ENCODE assay signal across 22 cellular contexts in genomic region chr14:69755784-69756183, GRCh38. TPM values are rescaled to one million over a fixed set of nuclear protein-coding genes. Genes with fewer than 3 reads are reported as not detected.
DNase-seq lines count a peak whose midpoint lies in the region; ATAC-seq, FAIRE-seq and TF ChIP-seq lines count a peak whose summit lies in the region.
"Had no signal": no experiment of that assay in that cellular context is flagged by ENCODE, and none has a peak within 500 bp of the region (broad histone marks: within the 10 kb centered on the region; RNA-seq: fewer than 3 reads in every experiment).

No MANE protein-coding gene starts in this region.

- ATAC-seq in CD8-positive, alpha-beta T cell, result no peak
- ATAC-seq in GM18520 (IDR thresholded peaks at IDR 0.05; ENCODE audit: unreplicated experiment), result no peak
- ATAC-seq: Right ventricle myocardium inferior had no signal

- no peaks in the 10 kb centered on the region for H3K27me3 ChIP-seq in CD8-positive, alpha-beta T cell (ENCODE audit: insufficient read depth, low read length)
- H3K27me3 ChIP-seq in Karpas-422 (ENCODE audit: low read length), result no peaks in the 10 kb centered on the region
- no peaks in the 10 kb centered on the region for H3K27me3 ChIP-seq in muscle layer of duodenum (ENCODE audit: low read depth, low read length)
- H3K27me3 ChIP-seq in GM23248 (replicated peaks; ENCODE audit: insufficient read depth), result no peaks in the 10 kb centered on the region
- H3K27me3 ChIP-seq: breast epithelium, heart right ventricle, testis had no signal

- H3K4me3 ChIP-seq in CD8-positive, alpha-beta T cell (ENCODE audit: low read depth, low read length), result no peak overlapping the region
- H3K4me3 ChIP-seq in Karpas-422 (ENCODE audit: low read length) (no peak overlapping the region), muscle layer of duodenum (ENCODE audit: low read depth in 1 of 2, low read length in 2 of 2) (no peak overlapping the region), GM23248 (no peak overlapping the region), lower leg skin (ENCODE audit: low read depth, poor library complexity, severe bottlenecking) (no peak overlapping the region)
- H3K4me3 ChIP-seq: breast epithelium, dorsolateral prefrontal cortex, heart right ventricle, testis had no signal

- intact Hi-C loops in CD8-positive, alpha-beta T cell (cut with DNase I, micrococcal nuclease), result no loop called here
- intact Hi-C loops in lower leg skin (cut with DNase I; ENCODE audit: low total_unique reads), result no loop called here

- no peak for TF ChIP-seq POLR2A in lower leg skin (IDR thresholded peaks at IDR 0.05)

- CTCF ChIA-PET in CD8-positive, alpha-beta T cell (lab: Charles Lee), result interaction anchor here (0.9 to 1.9 kb wide), 3 partner anchors 10 to 29 kb away, joined by 3 to 5 read pairs (median 3); no protein-coding TSS in a partner anchor

- WGBS in GM23248 (ENCODE audit: low coverage in 1 of 2, low lambda C conversion rate in 2 of 2, missing lambda C conversion rate in 2 of 2), 2 experiments, result 12 to 14% methylated on average over 2 of the region's 2 CpGs
- 63 to 70% methylated on average over 2 of the region's 2 CpGs for WGBS in lower leg skin, 2 donors

- H3K36me3 Mint-ChIP-seq in CD8-positive, alpha-beta T cell, result no peaks in the 10 kb centered on the region
- H3K36me3 Mint-ChIP-seq: activated naive CD8-positive, alpha-beta T cell had no signal

- H3K9me3 Mint-ChIP-seq in CD8-positive, alpha-beta T cell, result no peaks in the 10 kb centered on the region

- H3K4me1 ChIP-seq in CD8-positive, alpha-beta T cell (ENCODE audit: insufficient read depth, low read length), result peaks cover 14% of the 10 kb centered on the region
- H3K4me1 ChIP-seq in Karpas-422 (ENCODE audit: low read length) (peaks cover 10% of the 10 kb centered on the region), muscle layer of duodenum (ENCODE audit: control insufficient read depth in 1 of 2, insufficient read depth in 2 of 2, low read length in 2 of 2) (no peaks in the 10 kb centered on the region), GM23248 (ENCODE audit: insufficient read depth) (no peaks in the 10 kb centered on the region)
- H3K4me1 ChIP-seq: breast epithelium, testis had no signal

- in situ Hi-C loops in GM23248 (cut with MboI), result no loop called here

- H3K4me2 ChIP-seq in Karpas-422 (ENCODE audit: low read depth, low read length, poor library complexity, severe bottlenecking) (no peak overlapping the region), GM23248 (ENCODE audit: unreplicated experiment) (no peak overlapping the region)

- H3K4me3 Mint-ChIP-seq in CD8-positive, alpha-beta T cell, result no peak overlapping the region
- H3K4me3 Mint-ChIP-seq: activated naive CD8-positive, alpha-beta T cell had no signal

- no peaks in the 10 kb centered on the region for H3K9me3 ChIP-seq in CD8-positive, alpha-beta T cell (ENCODE audit: low read length)
- no peaks in the 10 kb centered on the region for H3K9me3 ChIP-seq in Karpas-422 (ENCODE audit: low read length)
- H3K9me3 ChIP-seq in muscle layer of duodenum (ENCODE audit: control insufficient read depth in 1 of 2, low read length in 2 of 2), result no peaks in the 10 kb centered on the region
- H3K9me3 ChIP-seq in GM23248 (ENCODE audit: low read depth), result no peaks in the 10 kb centered on the region
- H3K9me3 ChIP-seq: breast epithelium, heart right ventricle, testis had no signal

- H3K79me2 ChIP-seq in Karpas-422 (ENCODE audit: low read length) (no peaks in the 10 kb centered on the region), GM23248 (ENCODE audit: insufficient read depth) (no peaks in the 10 kb centered on the region)

- no peak for TF ChIP-seq CTCF in CD8-positive, alpha-beta T cell (IDR thresholded peaks at IDR 0.05)
- TF ChIP-seq CTCF in lower leg skin (IDR thresholded peaks at IDR 0.05), result no peak

- no peaks in the 10 kb centered on the region for H3F3A ChIP-seq in GM23248 (ENCODE audit: insufficient read depth)

- FAIRE-seq in colon (lab: Jason Lieb, UNC), result peak; percentile 57

- peaks cover 14% of the 10 kb centered on the region for H3K4me1 Mint-ChIP-seq in CD8-positive, alpha-beta T cell (ENCODE audit: low read depth)

- DNase-seq in CD8-positive, alpha-beta T cell, result no peak
- DNase-seq in Karpas-422 (no peak), GM23248 (no peak), lower leg skin (ENCODE audit: low spot score in 2 of 2) (no peak), activated gamma-delta T cell (lab: John Stamatoyannopoulos, UW) (no peak)
- DNase-seq: activated CD4-positive, CD25-positive, alpha-beta regulatory T cell treated with anti-CD3 and anti-CD28 coated beads, Interleukin-2, amount 50 U/mL, for 72 hours; activated T-cell treated with anti-CD3 and anti-CD28 coated beads, Interleukin-2, amount 50 U/mL, for 1 hour; dorsolateral prefrontal cortex; heart right ventricle; islet precursor cell; mesenchymal stem cell; NCI-H187; NCI-H446 treated with DMSO at 0.1 percent for 48 hours; occipital lobe; stimulated activated CD4-positive, alpha-beta T cell treated with anti-CD3 and anti-CD28 coated beads, Interleukin-4, amount 100 ng/mL, for 4 hours; testis had no signal

- H3K36me3 ChIP-seq in CD8-positive, alpha-beta T cell (ENCODE audit: insufficient read depth, low read length), result no peaks in the 10 kb centered on the region
- no peaks in the 10 kb centered on the region for H3K36me3 ChIP-seq in Karpas-422 (ENCODE audit: insufficient read depth, low read length)
- no peaks in the 10 kb centered on the region for H3K36me3 ChIP-seq in muscle layer of duodenum (ENCODE audit: control insufficient read depth in 1 of 2, insufficient read depth in 2 of 2, low read length in 2 of 2)
- no peaks in the 10 kb centered on the region for H3K36me3 ChIP-seq in GM23248 (ENCODE audit: low read depth)
- H3K36me3 ChIP-seq: breast epithelium, heart right ventricle had no signal

- no peak overlapping the region for H3K27ac ChIP-seq in CD8-positive, alpha-beta T cell (ENCODE audit: low read depth, low read length)
- H3K27ac ChIP-seq in Karpas-422 (ENCODE audit: low read length), result no peak overlapping the region
- peak overlapping the region; percentile 20 for H3K27ac ChIP-seq in muscle layer of duodenum (ENCODE audit: low read length)
- no peak overlapping the region for H3K27ac ChIP-seq in GM23248
- H3K27ac ChIP-seq: breast epithelium, dorsolateral prefrontal cortex, heart right ventricle, testis had no signal

- POLR2A ChIA-PET in CD8-positive, alpha-beta T cell (lab: Charles Lee), result interaction anchor here (4.0 kb wide), 1 partner anchor 11 kb away, joined by 32 read pairs; the partner anchor contains the start of gene SRSF5

- no peaks in the 10 kb centered on the region for H4K20me1 ChIP-seq in Karpas-422 (ENCODE audit: insufficient read depth, low read depth, low read length)
- H4K20me1 ChIP-seq in GM23248 (ENCODE audit: insufficient read depth), result no peaks in the 10 kb centered on the region

- peak overlapping the region; percentile 46 for H3K27ac Mint-ChIP-seq in CD8-positive, alpha-beta T cell
- H3K27ac Mint-ChIP-seq: activated naive CD8-positive, alpha-beta T cell had no signal

- no peak overlapping the region for H3K9ac ChIP-seq in Karpas-422 (ENCODE audit: low read length)
- H3K9ac ChIP-seq in GM23248, result no peak overlapping the region

- H2AFZ ChIP-seq in Karpas-422 (ENCODE audit: low read length) (peak overlapping the region; percentile 16; the same call in 1 of the 2 replicates), GM23248 (no peak overlapping the region)

- no peaks in the 10 kb centered on the region for H3K27me3 Mint-ChIP-seq in CD8-positive, alpha-beta T cell (ENCODE audit: low read depth)
- H3K27me3 Mint-ChIP-seq: activated naive CD8-positive, alpha-beta T cell had no signal

- 0 out of 2 replicates have a peak, but pooled peaks cover 4% of the 10 kb centered on the region for H3K9me2 ChIP-seq in Karpas-422 (replicated peaks; ENCODE audit: insufficient read depth, low read length)
- no peaks in the 10 kb centered on the region for H3K9me2 ChIP-seq in GM23248 (ENCODE audit: insufficient read depth)

RNA-seq across cellular contexts. Expression of gene SRSF5, which starts 11.2 kb away (rescaled TPM):
- 1,000 to 10,000 TPM; 1,544 to 1,597 TPM for total RNA-seq in CD8-positive, alpha-beta T cell
- 292 and 379 TPM in 2 replicates for total RNA-seq in Karpas-422 (2014; rRNA removed; shearing (Covaris generic); ENCODE audit: low replicate concordance)
- total RNA-seq in GM23248 (2014; rRNA removed; shearing (Covaris generic)), result 112 and 125 TPM in 2 replicates
- polyA plus RNA-seq in GM23248 (2016; fragmentation: Nextera tagmentation; extraction: Ambion mirVana), result 207 and 227 TPM in 2 replicates
- total RNA-seq in lower leg skin, result 100 to 1,000 TPM; 297 to 612 (median 380) TPM

RNA-seq across cellular contexts. Expression of gene SLC10A1, which starts 41.3 kb away (rescaled TPM):
- not detected for total RNA-seq in CD8-positive, alpha-beta T cell
- total RNA-seq in Karpas-422 (2014; rRNA removed; shearing (Covaris generic); ENCODE audit: low replicate concordance), result not detected in 2 replicates
- total RNA-seq in GM23248 (2014; rRNA removed; shearing (Covaris generic)), result not detected in 2 replicates
- not detected in 2 replicates for polyA plus RNA-seq in GM23248 (2016; fragmentation: Nextera tagmentation; extraction: Ambion mirVana)
- total RNA-seq in lower leg skin, result not detected
- total RNA-seq: breast epithelium, dorsolateral prefrontal cortex, heart right ventricle, occipital lobe, Right ventricle myocardium inferior, testis had no signal
- polyA plus RNA-seq: heart right ventricle had no signal
